ENCODE assay signal across 1 cellular context in the genomic region with DNA sequence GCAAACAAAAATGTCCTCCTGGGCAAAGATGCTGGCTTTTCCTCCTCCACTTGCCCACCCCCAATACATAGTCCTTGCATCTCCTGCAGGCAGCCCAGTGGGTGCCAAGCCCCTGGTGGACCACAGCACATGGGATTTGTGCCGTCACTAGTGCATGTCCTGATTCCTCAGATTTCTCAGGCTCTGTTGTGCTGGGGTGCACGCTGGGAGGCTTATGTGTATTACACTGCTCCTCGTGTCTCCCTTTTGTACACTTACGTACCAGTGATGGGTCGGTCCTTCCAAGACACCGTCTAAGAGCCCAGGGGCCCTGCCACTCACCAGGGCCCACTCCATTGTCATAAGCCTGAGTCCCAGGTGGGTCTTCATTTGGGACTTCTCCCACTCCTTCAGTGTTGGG.
TF ChIP-seq lines count a peak whose summit lies in the region.

No MANE protein-coding gene starts in this region.

TF ChIP-seq in HepG2, 621 proteins besides CTCF, POLR2A, EP300 and RAD21 (continued from another document):
- TF ChIP-seq ATF7-NPFF (CRISPR knock-in tag; IDR thresholded peaks at IDR 0.05; ENCODE audit: low read depth), result no peak
- TF ChIP-seq ATAD3A (CRISPR knock-in tag; IDR thresholded peaks at IDR 0.05), result no peak
